8 cellular contexts compared by ENCODE assay signal in the genomic region with DNA sequence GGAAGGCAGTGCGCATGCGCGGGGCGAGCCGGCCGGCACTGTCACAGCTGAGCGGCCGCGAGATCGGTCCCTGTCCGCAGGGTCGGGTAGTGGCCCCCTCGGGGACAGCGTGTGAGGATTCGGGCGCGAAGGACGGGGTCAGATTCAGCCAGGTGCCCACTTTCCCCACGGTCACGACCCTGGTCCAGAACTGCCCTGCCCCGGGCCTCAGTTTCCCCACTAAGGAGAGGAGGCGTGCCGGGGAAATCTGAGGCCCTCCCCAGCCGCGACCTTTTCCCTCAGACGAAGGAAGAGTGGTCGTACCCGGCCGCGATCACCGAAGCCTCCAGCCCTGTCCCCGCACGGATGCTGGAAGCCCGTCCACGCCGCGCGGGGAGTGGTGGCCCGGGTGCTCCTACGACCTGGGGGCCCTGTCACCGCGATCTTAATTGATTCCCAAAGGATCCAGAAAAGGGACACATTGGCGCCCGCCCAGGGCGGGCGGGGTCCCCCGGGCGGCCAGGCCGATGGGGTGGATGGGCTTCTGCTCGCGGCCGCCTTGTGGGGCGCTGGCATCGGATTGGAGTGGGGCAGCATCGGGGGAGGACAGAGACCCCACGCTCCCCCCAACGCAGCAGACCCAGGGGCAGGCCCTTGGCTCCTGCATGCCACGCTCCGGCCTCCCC. TPM values are rescaled to one million over a fixed set of nuclear protein-coding genes. Genes with fewer than 3 reads are reported as not detected.
DNase-seq lines count a peak whose midpoint lies in the region; ATAC-seq and TF ChIP-seq lines count a peak whose summit lies in the region.

No MANE protein-coding gene starts in this region.

- no peaks in the 10 kb centered on the region for H3K9me3 Mint-ChIP-seq in H9
- H3K9me3 Mint-ChIP-seq in activated CD4-positive, alpha-beta memory T cell treated with anti-CD3 and anti-CD28 coated beads for 36 hours: no peaks in the 10 kb centered on the region

- no peak overlapping the region for H2BK20ac ChIP-seq in H9 (ENCODE audit: low read depth, low read length, poor library complexity, severe bottlenecking)

- H3K18ac ChIP-seq in H9 (ENCODE audit: insufficient read length, low read depth, low read length): no peak overlapping the region

- peaks cover 8% of the 10 kb centered on the region for H3K23me2 ChIP-seq in H9 (ENCODE audit: insufficient read length, low read depth, low read length, poor library complexity, severe bottlenecking)

- H3K27ac ChIP-seq in H9 (ENCODE audit: insufficient read length, low read depth, low read length) (no peak overlapping the region), smooth muscle cell (ENCODE audit: low read depth) (no peak overlapping the region)

- peak overlapping the region; percentile 57 for H3K4me3 ChIP-seq in smooth muscle cell

- CTCF ChIA-PET in activated CD4-positive, alpha-beta memory T cell treated with anti-CD3 and anti-CD28 coated beads for 36 hours (lab: Charles Lee): interaction anchor here (0.6 to 1.8 kb wide), 4 partner anchors 60 to 245 kb away, joined by 4 to 7 read pairs (median 4); partner anchors contain the start of gene TFAP4

- H3K27me3 ChIP-seq in H9 (ENCODE audit: insufficient read depth, low read length) (no peaks in the 10 kb centered on the region), smooth muscle cell (ENCODE audit: low read depth) (no peaks in the 10 kb centered on the region)

- H3K4ac ChIP-seq in H9 (ENCODE audit: low read depth, low read length): no peak overlapping the region

- no CpG with 5 or more reads among the region's 59 CpGs for WGBS in H9 (ENCODE audit: extremely low coverage, insufficient read length, low lambda C conversion rate)
- WGBS in smooth muscle cell (ENCODE audit: low lambda C conversion rate): 17% methylated on average over 53 of the region's 59 CpGs

- H3K9ac ChIP-seq in H9 (ENCODE audit: extremely low read depth, insufficient read length, low read length) (no peak overlapping the region), smooth muscle cell (ENCODE audit: low read depth) (peak overlapping the region; percentile 79)

- H2BK120ac ChIP-seq in H9 (ENCODE audit: low read depth, low read length, poor library complexity, severe bottlenecking): no peak overlapping the region

- H3K23ac ChIP-seq in H9 (ENCODE audit: insufficient read length, low read depth, low read length): no peak overlapping the region

- no peak overlapping the region for H3K56ac ChIP-seq in H9 (ENCODE audit: insufficient read length, low read depth, low read length)

- H3T11ph ChIP-seq in H9 (ENCODE audit: low read length): no peak overlapping the region

- H2BK15ac ChIP-seq in H9 (ENCODE audit: low read depth, low read length): no peak overlapping the region

- TF ChIP-seq CTCF in H9 (conservative IDR thresholded peaks at IDR 0.05): no peak
- TF ChIP-seq CTCF in smooth muscle cell (IDR thresholded peaks at IDR 0.05; ENCODE audit: borderline replicate concordance, insufficient read depth, poor library complexity, severe bottlenecking): no peak

- peak overlapping the region; percentile 86 for H3K4me2 ChIP-seq in H9 (ENCODE audit: insufficient read depth, insufficient read length, low read length)
- peak overlapping the region; percentile 100 for H3K4me2 ChIP-seq in smooth muscle cell

- H2BK5ac ChIP-seq in H9 (ENCODE audit: insufficient read length, low read length): no peak overlapping the region

- no peak overlapping the region for H4K91ac ChIP-seq in H9 (ENCODE audit: insufficient read length, low read depth, low read length)

- POLR2A ChIA-PET in activated CD4-positive, alpha-beta memory T cell treated with anti-CD3 and anti-CD28 coated beads for 36 hours (lab: Charles Lee): interaction anchor here (1.4 kb wide), 1 partner anchor 69 kb away, joined by 9 read pairs; no protein-coding TSS in a partner anchor

- no peaks in the 10 kb centered on the region for H3K36me3 Mint-ChIP-seq in H9 (ENCODE audit: insufficient read depth in 1 of 3, low read depth in 3 of 3)
- no peaks in the 10 kb centered on the region for H3K36me3 Mint-ChIP-seq in activated CD4-positive, alpha-beta memory T cell treated with anti-CD3 and anti-CD28 coated beads for 36 hours

- H4K5ac ChIP-seq in H9 (ENCODE audit: insufficient read length, low read depth, low read length): no peak overlapping the region

- H3K79me1 ChIP-seq in H9 (ENCODE audit: insufficient read depth, low read depth, low read length, poor library complexity, severe bottlenecking): no peaks in the 10 kb centered on the region

- no peaks in the 10 kb centered on the region for H3F3A ChIP-seq in smooth muscle cell (ENCODE audit: low read depth)

- H2BK12ac ChIP-seq in H9 (ENCODE audit: insufficient read length, low read depth, low read length): no peak overlapping the region

- peaks cover 4 to 12% of the 10 kb centered on the region in 2 experiments for H3K4me1 Mint-ChIP-seq in H9
- H3K4me1 Mint-ChIP-seq in activated CD4-positive, alpha-beta memory T cell treated with anti-CD3 and anti-CD28 coated beads for 36 hours (ENCODE audit: low read depth): peaks cover 3% of the 10 kb centered on the region

- H3K27ac Mint-ChIP-seq in H9: no peak overlapping the region
- no peak overlapping the region for H3K27ac Mint-ChIP-seq in activated CD4-positive, alpha-beta memory T cell treated with anti-CD3 and anti-CD28 coated beads for 36 hours

- no peak overlapping the region for H2AK5ac ChIP-seq in H9 (ENCODE audit: insufficient read length, low read length)

- no peak overlapping the region for H3K14ac ChIP-seq in H9 (ENCODE audit: insufficient read depth, low read length)

- DNase-seq in H9 (peak; percentile 33), left ventricle myocardium superior (peak; percentile 51), smooth muscle cell (lab: John Stamatoyannopoulos, UW; ENCODE audit: unreplicated experiment) (no peak), NCI-H128 (lab: John Stamatoyannopoulos, UW; ENCODE audit: unreplicated experiment) (no peak), NAMALWA (ENCODE audit: low spot score) (no peak), NCI-H226 (no peak)
- no peak for DNase-seq in activated CD4-positive, alpha-beta memory T cell treated with anti-CD3 and anti-CD28 coated beads for 36 hours
- DNase-seq in stimulated activated CD4-positive, alpha-beta T cell treated with anti-CD3 and anti-CD28 coated beads, Interleukin-4, amount 100 ng/mL, for 1 hour: no peak

- no peak overlapping the region for H4K8ac ChIP-seq in H9 (replicated peaks; ENCODE audit: insufficient read length, low read depth, low read length)

- H3K36me3 ChIP-seq in smooth muscle cell (ENCODE audit: low read depth): no peaks in the 10 kb centered on the region

- H2AFZ ChIP-seq in H9 (ENCODE audit: low read length) (no peak overlapping the region), smooth muscle cell (ENCODE audit: low read depth) (peak overlapping the region; percentile 89)

- H3K4me1 ChIP-seq in H9 (ENCODE audit: insufficient read depth, low read length) (no peaks in the 10 kb centered on the region), smooth muscle cell (ENCODE audit: low read depth) (peaks cover 4% of the 10 kb centered on the region)

- H3K79me2 ChIP-seq in H9 (ENCODE audit: insufficient read depth, low read length): no peaks in the 10 kb centered on the region
- no peaks in the 10 kb centered on the region for H3K79me2 ChIP-seq in smooth muscle cell (ENCODE audit: low read depth)

- ATAC-seq in left ventricle myocardium superior: peak; percentile 15

- intact Hi-C loops in activated CD4-positive, alpha-beta memory T cell treated with anti-CD3 and anti-CD28 coated beads for 36 hours (cut with micrococcal nuclease): no loop called here
- intact Hi-C loops in left ventricle myocardium superior (cut with micrococcal nuclease): no loop called here

- H3K4me3 Mint-ChIP-seq in H9: peak overlapping the region; percentile 73 to 81
- H3K4me3 Mint-ChIP-seq in activated CD4-positive, alpha-beta memory T cell treated with anti-CD3 and anti-CD28 coated beads for 36 hours: peak overlapping the region; percentile 76

- H3K27me3 Mint-ChIP-seq in H9 (ENCODE audit: low read depth): peaks cover 20% of the 10 kb centered on the region
- H3K27me3 Mint-ChIP-seq in activated CD4-positive, alpha-beta memory T cell treated with anti-CD3 and anti-CD28 coated beads for 36 hours: peaks cover 4% of the 10 kb centered on the region

- H4K20me1 ChIP-seq in H9 (ENCODE audit: control insufficient read depth, insufficient read depth, insufficient read length): no peaks in the 10 kb centered on the region
- H4K20me1 ChIP-seq in smooth muscle cell (ENCODE audit: low read depth): no peaks in the 10 kb centered on the region

- no peaks in the 10 kb centered on the region for H3K9me3 ChIP-seq in H9 (ENCODE audit: control insufficient read depth, low read depth, low read length)
- H3K9me3 ChIP-seq in smooth muscle cell (replicated peaks; ENCODE audit: low read depth): no peaks in the 10 kb centered on the region

RNA-seq across cellular contexts. Expression of gene SRL, which starts 57.7 kb away (rescaled TPM):
- not detected in 2 replicates for total RNA-seq in H9 (2021)
- not detected for total RNA-seq in activated CD4-positive, alpha-beta memory T cell treated with anti-CD3 and anti-CD28 coated beads for 36 hours
- total RNA-seq in left ventricle myocardium superior: 426 TPM
- total RNA-seq in smooth muscle cell: not detected in 2 replicates
- 0.08 TPM in 1 of 2 replicates, not detected in the other for polyA plus RNA-seq in smooth muscle cell

Comparison
In these comparisons a context has a peak if more than half of its experiments do, and no peak if none do; other contexts are left out.
1. DNase-seq: peak in H9 (single experiment) and left ventricle myocardium superior (single experiment); none in activated CD4-positive, alpha-beta memory T cell treated with anti-CD3 and anti-CD28 coated beads for 36 hours (single experiment), smooth muscle cell (single experiment), NCI-H128 (single experiment), NAMALWA (single experiment), stimulated activated CD4-positive, alpha-beta T cell treated with anti-CD3 and anti-CD28 coated beads, Interleukin-4, amount 100 ng/mL, for 1 hour (single experiment) and NCI-H226 (single experiment).
2. RNA of gene SRL, which starts 57.7 kb away (total RNA-seq): 426 TPM in left ventricle myocardium superior (single experiment); not detected in H9, not detected in activated CD4-positive, alpha-beta memory T cell treated with anti-CD3 and anti-CD28 coated beads for 36 hours and not detected in smooth muscle cell; every median in the first group is over 100 times any median in the second.